In the genomic region with DNA sequence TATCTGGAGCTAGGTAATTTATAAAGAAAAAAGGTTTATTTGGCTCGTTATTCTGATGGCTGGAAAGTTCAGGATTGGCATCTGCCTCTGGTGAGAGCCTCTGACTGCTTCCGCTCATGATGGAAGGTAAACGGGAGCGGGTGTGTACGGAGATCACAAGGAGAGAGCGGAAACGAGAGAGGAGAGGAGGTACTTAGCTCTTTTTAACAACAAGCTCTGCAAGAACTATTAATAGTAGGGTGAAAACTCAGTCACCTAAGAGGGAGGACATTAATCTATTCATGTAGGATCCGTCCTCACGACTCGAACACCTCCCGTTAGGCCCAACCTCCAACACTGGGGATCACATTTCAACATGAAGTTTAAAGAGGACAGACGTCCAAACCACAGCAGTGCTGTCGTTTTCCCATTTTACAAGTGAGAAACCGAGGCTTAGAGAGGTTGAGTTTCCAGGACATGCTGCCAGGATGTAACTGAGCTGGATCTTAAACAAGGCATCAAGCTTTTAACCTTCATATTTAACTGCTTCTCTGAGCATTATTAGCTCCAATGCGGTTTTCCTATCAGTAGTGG, we compare ENCODE assay signal across 13 cellular contexts.
"Had no signal": no experiment of that assay in that cellular context is flagged by ENCODE, and none has a peak within 500 bp of the region (broad histone marks: within the 10 kb centered on the region; RNA-seq: fewer than 3 reads in every experiment).

No MANE protein-coding gene starts in this region.

- H3K27ac ChIP-seq: breast epithelium, esophagus muscularis mucosa, skin epidermis, thyroid gland had no signal

- DNase-seq: activated CD4-positive, alpha-beta memory T cell treated with anti-CD3 and anti-CD28 coated beads, Interleukin-2, amount 10 ng/mL, durations not matched to agents 7 days and 5 days; activated CD8-positive, alpha-beta memory T cell treated with anti-CD3 and anti-CD28 coated beads, Interleukin-2, amount 50 U/mL, for 4 hours; activated T-cell treated with anti-CD3 and anti-CD28 coated beads, Interleukin-2, amount 50 U/mL, for 72 hours; aorta; immature natural killer cell; mucosa of descending colon; occipital lobe; T1000; thyroid gland had no signal

- H3K4me3 ChIP-seq: breast epithelium, esophagus muscularis mucosa, mucosa of descending colon, skin epidermis, thyroid gland had no signal

- H3K36me3 ChIP-seq: breast epithelium, esophagus muscularis mucosa, thyroid gland had no signal

- H3K27me3 ChIP-seq: breast epithelium, esophagus muscularis mucosa, thyroid gland had no signal

- H3K4me1 ChIP-seq: breast epithelium had no signal

- ATAC-seq: activated T-cell treated with anti-CD3 and anti-CD28 coated beads, Interleukin-2, amount 50 U/mL, for 72 hours; mucosa of descending colon; natural killer cell treated with Interleukin-12 subunit alpha and Interleukin-12 subunit beta and Interleukin-15 and Interleukin-18, amount 100 ng/mL, for 72 hours had no signal

- H3K9me3 ChIP-seq: breast epithelium, esophagus muscularis mucosa, mucosa of descending colon, thyroid gland had no signal
